Comparison of ENCODE assay signal across 1 cellular context in the genomic region with DNA sequence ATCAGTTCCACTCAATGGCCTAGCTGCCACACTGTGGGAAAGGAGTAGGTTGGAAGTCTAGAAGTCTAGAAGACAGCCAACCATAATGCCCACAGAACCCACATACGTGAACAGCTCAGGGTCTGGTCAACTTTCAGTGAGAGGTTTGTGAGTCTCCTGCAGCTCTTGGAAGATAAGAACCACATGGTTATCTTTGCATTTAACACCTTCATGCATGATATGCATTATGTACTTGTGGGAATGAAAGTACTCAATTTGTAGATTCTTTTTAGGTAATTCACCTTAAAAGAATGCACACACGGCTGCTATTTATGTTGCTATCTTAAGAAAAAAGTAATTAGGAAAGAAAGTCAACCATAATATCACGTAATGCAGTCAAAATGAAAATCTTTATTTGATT.
TF ChIP-seq lines count a peak whose summit lies in the region.

No MANE protein-coding gene starts in this region.

TF ChIP-seq in GM12878, 131 proteins besides CTCF, POLR2A, EP300 and RAD21 (continued from another document):
- TF ChIP-seq, protein P1, sequence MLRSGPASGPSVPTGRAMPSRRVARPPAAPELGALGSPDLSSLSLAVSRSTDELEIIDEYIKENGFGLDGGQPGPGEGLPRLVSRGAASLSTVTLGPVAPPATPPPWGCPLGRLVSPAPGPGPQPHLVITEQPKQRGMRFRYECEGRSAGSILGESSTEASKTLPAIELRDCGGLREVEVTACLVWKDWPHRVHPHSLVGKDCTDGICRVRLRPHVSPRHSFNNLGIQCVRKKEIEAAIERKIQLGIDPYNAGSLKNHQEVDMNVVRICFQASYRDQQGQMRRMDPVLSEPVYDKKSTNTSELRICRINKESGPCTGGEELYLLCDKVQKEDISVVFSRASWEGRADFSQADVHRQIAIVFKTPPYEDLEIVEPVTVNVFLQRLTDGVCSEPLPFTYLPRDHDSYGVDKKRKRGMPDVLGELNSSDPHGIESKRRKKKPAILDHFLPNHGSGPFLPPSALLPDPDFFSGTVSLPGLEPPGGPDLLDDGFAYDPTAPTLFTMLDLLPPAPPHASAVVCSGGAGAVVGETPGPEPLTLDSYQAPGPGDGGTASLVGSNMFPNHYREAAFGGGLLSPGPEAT (IDR thresholded peaks at IDR 0.05; ENCODE audit: low read depth) = peak; percentile 86
- TF ChIP-seq MEF2B (IDR thresholded peaks at IDR 0.05; ENCODE audit: partially characterized antibody, poor library complexity, severe bottlenecking) = peak; percentile 77
- TF ChIP-seq, protein P2, sequence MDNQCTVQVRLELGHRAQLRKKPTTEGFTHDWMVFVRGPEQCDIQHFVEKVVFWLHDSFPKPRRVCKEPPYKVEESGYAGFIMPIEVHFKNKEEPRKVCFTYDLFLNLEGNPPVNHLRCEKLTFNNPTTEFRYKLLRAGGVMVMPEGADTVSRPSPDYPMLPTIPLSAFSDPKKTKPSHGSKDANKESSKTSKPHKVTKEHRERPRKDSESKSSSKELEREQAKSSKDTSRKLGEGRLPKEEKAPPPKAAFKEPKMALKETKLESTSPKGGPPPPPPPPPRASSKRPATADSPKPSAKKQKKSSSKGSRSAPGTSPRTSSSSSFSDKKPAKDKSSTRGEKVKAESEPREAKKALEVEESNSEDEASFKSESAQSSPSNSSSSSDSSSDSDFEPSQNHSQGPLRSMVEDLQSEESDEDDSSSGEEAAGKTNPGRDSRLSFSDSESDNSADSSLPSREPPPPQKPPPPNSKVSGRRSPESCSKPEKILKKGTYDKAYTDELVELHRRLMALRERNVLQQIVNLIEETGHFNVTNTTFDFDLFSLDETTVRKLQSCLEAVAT (IDR thresholded peaks at IDR 0.05) = peak; percentile 74
- peak; percentile 52; the same call in 1 of the 2 replicates for TF ChIP-seq GATAD2B (conservative IDR thresholded peaks at IDR 0.05; ENCODE audit: low read depth)
- TF ChIP-seq MTA2 (IDR thresholded peaks at IDR 0.05; ENCODE audit: low read depth) = peak; percentile 94
- no peak for TF ChIP-seq ZNF207 (IDR thresholded peaks at IDR 0.05; ENCODE audit: borderline replicate concordance)
- TF ChIP-seq KAT2A (conservative IDR thresholded peaks at IDR 0.05; ENCODE audit: control insufficient read depth, low read depth, low read length) = no peak
- TF ChIP-seq ASH2L (IDR thresholded peaks at IDR 0.05; ENCODE audit: borderline replicate concordance, low read depth) = no peak
- TF ChIP-seq, protein P3, sequence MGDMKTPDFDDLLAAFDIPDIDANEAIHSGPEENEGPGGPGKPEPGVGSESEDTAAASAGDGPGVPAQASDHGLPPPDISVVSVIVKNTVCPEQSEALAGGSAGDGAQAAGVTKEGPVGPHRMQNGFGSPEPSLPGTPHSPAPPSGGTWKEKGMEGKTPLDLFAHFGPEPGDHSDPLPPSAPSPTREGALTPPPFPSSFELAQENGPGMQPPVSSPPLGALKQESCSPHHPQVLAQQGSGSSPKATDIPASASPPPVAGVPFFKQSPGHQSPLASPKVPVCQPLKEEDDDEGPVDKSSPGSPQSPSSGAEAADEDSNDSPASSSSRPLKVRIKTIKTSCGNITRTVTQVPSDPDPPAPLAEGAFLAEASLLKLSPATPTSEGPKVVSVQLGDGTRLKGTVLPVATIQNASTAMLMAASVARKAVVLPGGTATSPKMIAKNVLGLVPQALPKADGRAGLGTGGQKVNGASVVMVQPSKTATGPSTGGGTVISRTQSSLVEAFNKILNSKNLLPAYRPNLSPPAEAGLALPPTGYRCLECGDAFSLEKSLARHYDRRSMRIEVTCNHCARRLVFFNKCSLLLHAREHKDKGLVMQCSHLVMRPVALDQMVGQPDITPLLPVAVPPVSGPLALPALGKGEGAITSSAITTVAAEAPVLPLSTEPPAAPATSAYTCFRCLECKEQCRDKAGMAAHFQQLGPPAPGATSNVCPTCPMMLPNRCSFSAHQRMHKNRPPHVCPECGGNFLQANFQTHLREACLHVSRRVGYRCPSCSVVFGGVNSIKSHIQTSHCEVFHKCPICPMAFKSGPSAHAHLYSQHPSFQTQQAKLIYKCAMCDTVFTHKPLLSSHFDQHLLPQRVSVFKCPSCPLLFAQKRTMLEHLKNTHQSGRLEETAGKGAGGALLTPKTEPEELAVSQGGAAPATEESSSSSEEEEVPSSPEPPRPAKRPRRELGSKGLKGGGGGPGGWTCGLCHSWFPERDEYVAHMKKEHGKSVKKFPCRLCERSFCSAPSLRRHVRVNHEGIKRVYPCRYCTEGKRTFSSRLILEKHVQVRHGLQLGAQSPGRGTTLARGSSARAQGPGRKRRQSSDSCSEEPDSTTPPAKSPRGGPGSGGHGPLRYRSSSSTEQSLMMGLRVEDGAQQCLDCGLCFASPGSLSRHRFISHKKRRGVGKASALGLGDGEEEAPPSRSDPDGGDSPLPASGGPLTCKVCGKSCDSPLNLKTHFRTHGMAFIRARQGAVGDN (IDR thresholded peaks at IDR 0.05) = peak; percentile 26; the same call in 1 of the 2 replicates
- TF ChIP-seq SMAD1 (IDR thresholded peaks at IDR 0.05; ENCODE audit: low read depth, partially characterized antibody) = peak; percentile 23
- peak; percentile 65; the same call in 1 of the 2 replicates for TF ChIP-seq NBN (IDR thresholded peaks at IDR 0.05)
- no peak for TF ChIP-seq RBBP5 (conservative IDR thresholded peaks at IDR 0.05)
- TF ChIP-seq TARDBP (IDR thresholded peaks at IDR 0.05; ENCODE audit: borderline replicate concordance) = no peak
- TF ChIP-seq DPF2 (IDR thresholded peaks at IDR 0.05) = peak; percentile 48; the same call in 1 of the 2 replicates
- peak; percentile 85 to 88 for TF ChIP-seq IKZF2 (IDR thresholded peaks at IDR 0.05)
- peak in 1 of 2 experiments; percentile 68; a peak in 2 of 4 replicates for TF ChIP-seq BHLHE40 (IDR thresholded peaks at IDR 0.05; ENCODE audit: borderline replicate concordance in 1 of 2, low read depth in 2 of 2, low read length in 1 of 2)
- TF ChIP-seq, protein P4, sequence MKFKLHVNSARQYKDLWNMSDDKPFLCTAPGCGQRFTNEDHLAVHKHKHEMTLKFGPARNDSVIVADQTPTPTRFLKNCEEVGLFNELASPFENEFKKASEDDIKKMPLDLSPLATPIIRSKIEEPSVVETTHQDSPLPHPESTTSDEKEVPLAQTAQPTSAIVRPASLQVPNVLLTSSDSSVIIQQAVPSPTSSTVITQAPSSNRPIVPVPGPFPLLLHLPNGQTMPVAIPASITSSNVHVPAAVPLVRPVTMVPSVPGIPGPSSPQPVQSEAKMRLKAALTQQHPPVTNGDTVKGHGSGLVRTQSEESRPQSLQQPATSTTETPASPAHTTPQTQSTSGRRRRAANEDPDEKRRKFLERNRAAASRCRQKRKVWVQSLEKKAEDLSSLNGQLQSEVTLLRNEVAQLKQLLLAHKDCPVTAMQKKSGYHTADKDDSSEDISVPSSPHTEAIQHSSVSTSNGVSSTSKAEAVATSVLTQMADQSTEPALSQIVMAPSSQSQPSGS (IDR thresholded peaks at IDR 0.05; ENCODE audit: low read length) = no peak
- TF ChIP-seq IKZF1 (conservative IDR thresholded peaks at IDR 0.05) = peak; percentile 81
- TF ChIP-seq PAX5 (IDR thresholded peaks at IDR 0.05; ENCODE audit: borderline replicate concordance, low read depth, low read length) = 0 out of 2 replicates have a peak, but pooled peaks have one; percentile 22
